1 cellular context compared by ENCODE assay signal in genomic region chr12:74170645-74171477, GRCh38.
TF ChIP-seq lines count a peak whose summit lies in the region.

No MANE protein-coding gene starts in this region.

TF ChIP-seq in K562, 482 proteins besides CTCF, POLR2A, EP300 and RAD21 (continued from another document and continues in another):
- TF ChIP-seq ETS1 (conservative IDR thresholded peaks at IDR 0.05; ENCODE audit: control insufficient read depth, low read depth, low read length) (no peak), RAD51 (IDR thresholded peaks at IDR 0.05; ENCODE audit: borderline replicate concordance, low read depth) (no peak), SP1 (CRISPR knock-in tag; IDR thresholded peaks at IDR 0.05) (no peak), MIER1 (IDR thresholded peaks at IDR 0.05; ENCODE audit: low read depth) (no peak), ZNF121 (CRISPR knock-in tag; conservative IDR thresholded peaks at IDR 0.05) (no peak), MCM2 (IDR thresholded peaks at IDR 0.05; ENCODE audit: low read depth) (no peak), XRCC3 (IDR thresholded peaks at IDR 0.05) (no peak), SPI1 (IDR thresholded peaks at IDR 0.05; ENCODE audit: borderline replicate concordance, low read depth, low read length) (peak; percentile 74; the same call in 1 of the 2 replicates), TFAM (CRISPR knock-in tag; conservative IDR thresholded peaks at IDR 0.05) (no peak), ZNF184 (CRISPR knock-in tag; IDR thresholded peaks at IDR 0.05) (no peak), XRCC4 (IDR thresholded peaks at IDR 0.05; ENCODE audit: extremely low read depth, insufficient read depth, insufficient read length) (no peak), FOXA1 (IDR thresholded peaks at IDR 0.05; ENCODE audit: borderline replicate concordance) (no peak), ZBED1 (IDR thresholded peaks at IDR 0.05) (0 out of 2 replicates have a peak, but pooled peaks have one; percentile 29), PPARD (CRISPR knock-in tag; IDR thresholded peaks at IDR 0.05) (no peak), SMARCE1 (IDR thresholded peaks at IDR 0.05) (no peak), ARHGAP35 (IDR thresholded peaks at IDR 0.05; ENCODE audit: partially characterized antibody) (no peak), SREBF2 (CRISPR knock-in tag; IDR thresholded peaks at IDR 0.05) (no peak), MTA2 (IDR thresholded peaks at IDR 0.05; ENCODE audit: low read depth) (no peak), ZNF124 (CRISPR knock-in tag; IDR thresholded peaks at IDR 0.05) (no peak), DDX20 (tag; IDR thresholded peaks at IDR 0.05; ENCODE audit: low read depth) (no peak), KAT7 (CRISPR knock-in tag; IDR thresholded peaks at IDR 0.05; ENCODE audit: borderline replicate concordance) (peak; percentile 86), RBBP5 (IDR thresholded peaks at IDR 0.05; ENCODE audit: borderline replicate concordance, insufficient read depth, low read length, poor library complexity, severe bottlenecking) (peak; percentile 64), TCF3 (CRISPR knock-in tag; IDR thresholded peaks at IDR 0.05) (no peak), ZNF444 (CRISPR knock-in tag; IDR thresholded peaks at IDR 0.05) (no peak), CSDE1 (IDR thresholded peaks at IDR 0.05) (no peak), TOE1 (IDR thresholded peaks at IDR 0.05; ENCODE audit: borderline replicate concordance) (no peak), TOE1 (CRISPR knock-in tag; IDR thresholded peaks at IDR 0.05; ENCODE audit: borderline replicate concordance, low read depth) (no peak), NELFE (IDR thresholded peaks at IDR 0.05; ENCODE audit: insufficient read depth, insufficient read length) (no peak), SREBF1 (IDR thresholded peaks at IDR 0.05; ENCODE audit: borderline replicate concordance, low read depth, low read length) (no peak), HNRNPLL (IDR thresholded peaks at IDR 0.05; ENCODE audit: low read depth, low read length, poor library complexity, severe bottlenecking) (no peak), ILK (tag; IDR thresholded peaks at IDR 0.05; ENCODE audit: borderline replicate concordance, low read depth) (no peak), CBFA2T3 (IDR thresholded peaks at IDR 0.05) (no peak), ARNT (IDR thresholded peaks at IDR 0.05) (no peak), GTF2B (IDR thresholded peaks at IDR 0.05; ENCODE audit: extremely low read depth, insufficient read length) (no peak), ZNF143 (CRISPR knock-in tag; IDR thresholded peaks at IDR 0.05) (no peak), ZNF395 (CRISPR knock-in tag; IDR thresholded peaks at IDR 0.05) (no peak), THAP7 (CRISPR knock-in tag; IDR thresholded peaks at IDR 0.05) (no peak), NCOA1 (IDR thresholded peaks at IDR 0.05; ENCODE audit: low read depth) (no peak), ZNF197 (CRISPR knock-in tag; IDR thresholded peaks at IDR 0.05; ENCODE audit: low read depth) (no peak), TRIM24 (IDR thresholded peaks at IDR 0.05) (no peak), MAFK (IDR thresholded peaks at IDR 0.05; ENCODE audit: low read length) (no peak), GATA2 (CRISPR knock-in tag; IDR thresholded peaks at IDR 0.05) (peak; percentile 50), HIVEP1 (CRISPR knock-in tag; IDR thresholded peaks at IDR 0.05) (no peak), MAFF (IDR thresholded peaks at IDR 0.05; ENCODE audit: low read length) (no peak), KLF1 (tag; IDR thresholded peaks at IDR 0.05) (no peak), MXI1 (IDR thresholded peaks at IDR 0.05; ENCODE audit: low read depth, low read length) (no peak), JUND (IDR thresholded peaks at IDR 0.05; ENCODE audit: borderline replicate concordance, low read depth, low read length) (no peak), JUND (tag; IDR thresholded peaks at IDR 0.05; ENCODE audit: borderline replicate concordance, low read depth, low read length) (no peak), ELF1 (tag; IDR thresholded peaks at IDR 0.05) (peak; percentile 40), ZNF41 (CRISPR knock-in tag; conservative IDR thresholded peaks at IDR 0.05) (no peak), TAL1 (IDR thresholded peaks at IDR 0.05) (no peak), BMI1 (IDR thresholded peaks at IDR 0.05; ENCODE audit: low read length) (no peak), NFIC (IDR thresholded peaks at IDR 0.05) (no peak), SIN3B (IDR thresholded peaks at IDR 0.05; ENCODE audit: low read depth) (no peak), KAT2B (IDR thresholded peaks at IDR 0.05; ENCODE audit: low read depth, low read length) (no peak), ADNP (tag; IDR thresholded peaks at IDR 0.05) (no peak; the same call in 1 of the 2 replicates), LARP7 (IDR thresholded peaks at IDR 0.05) (no peak), GTF2E2 (tag; IDR thresholded peaks at IDR 0.05) (no peak), PRPF4 (IDR thresholded peaks at IDR 0.05; ENCODE audit: insufficient read depth, low read depth, low read length, poor library complexity, severe bottlenecking) (no peak)
- TF ChIP-seq, protein P1, sequence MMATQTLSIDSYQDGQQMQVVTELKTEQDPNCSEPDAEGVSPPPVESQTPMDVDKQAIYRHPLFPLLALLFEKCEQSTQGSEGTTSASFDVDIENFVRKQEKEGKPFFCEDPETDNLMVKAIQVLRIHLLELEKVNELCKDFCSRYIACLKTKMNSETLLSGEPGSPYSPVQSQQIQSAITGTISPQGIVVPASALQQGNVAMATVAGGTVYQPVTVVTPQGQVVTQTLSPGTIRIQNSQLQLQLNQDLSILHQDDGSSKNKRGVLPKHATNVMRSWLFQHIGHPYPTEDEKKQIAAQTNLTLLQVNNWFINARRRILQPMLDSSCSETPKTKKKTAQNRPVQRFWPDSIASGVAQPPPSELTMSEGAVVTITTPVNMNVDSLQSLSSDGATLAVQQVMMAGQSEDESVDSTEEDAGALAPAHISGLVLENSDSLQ (IDR thresholded peaks at IDR 0.05), result no peak
- TF ChIP-seq, protein P2, sequence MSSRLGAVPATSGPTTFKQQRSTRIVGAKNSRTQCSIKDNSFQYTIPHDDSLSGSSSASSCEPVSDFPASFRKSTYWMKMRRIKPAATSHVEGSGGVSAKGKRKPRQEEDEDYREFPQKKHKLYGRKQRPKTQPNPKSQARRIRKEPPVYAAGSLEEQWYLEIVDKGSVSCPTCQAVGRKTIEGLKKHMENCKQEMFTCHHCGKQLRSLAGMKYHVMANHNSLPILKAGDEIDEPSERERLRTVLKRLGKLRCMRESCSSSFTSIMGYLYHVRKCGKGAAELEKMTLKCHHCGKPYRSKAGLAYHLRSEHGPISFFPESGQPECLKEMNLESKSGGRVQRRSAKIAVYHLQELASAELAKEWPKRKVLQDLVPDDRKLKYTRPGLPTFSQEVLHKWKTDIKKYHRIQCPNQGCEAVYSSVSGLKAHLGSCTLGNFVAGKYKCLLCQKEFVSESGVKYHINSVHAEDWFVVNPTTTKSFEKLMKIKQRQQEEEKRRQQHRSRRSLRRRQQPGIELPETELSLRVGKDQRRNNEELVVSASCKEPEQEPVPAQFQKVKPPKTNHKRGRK (tag; IDR thresholded peaks at IDR 0.05), result no peak
- TF ChIP-seq, protein P3, sequence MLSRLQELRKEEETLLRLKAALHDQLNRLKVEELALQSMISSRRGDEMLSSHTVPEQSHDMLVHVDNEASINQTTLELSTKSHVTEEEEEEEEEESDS (CRISPR knock-in tag; IDR thresholded peaks at IDR 0.05), result no peak
- TF ChIP-seq, protein P4, sequence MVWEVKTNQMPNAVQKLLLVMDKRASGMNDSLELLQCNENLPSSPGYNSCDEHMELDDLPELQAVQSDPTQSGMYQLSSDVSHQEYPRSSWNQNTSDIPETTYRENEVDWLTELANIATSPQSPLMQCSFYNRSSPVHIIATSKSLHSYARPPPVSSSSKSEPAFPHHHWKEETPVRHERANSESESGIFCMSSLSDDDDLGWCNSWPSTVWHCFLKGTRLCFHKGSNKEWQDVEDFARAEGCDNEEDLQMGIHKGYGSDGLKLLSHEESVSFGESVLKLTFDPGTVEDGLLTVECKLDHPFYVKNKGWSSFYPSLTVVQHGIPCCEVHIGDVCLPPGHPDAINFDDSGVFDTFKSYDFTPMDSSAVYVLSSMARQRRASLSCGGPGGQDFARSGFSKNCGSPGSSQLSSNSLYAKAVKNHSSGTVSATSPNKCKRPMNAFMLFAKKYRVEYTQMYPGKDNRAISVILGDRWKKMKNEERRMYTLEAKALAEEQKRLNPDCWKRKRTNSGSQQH (CRISPR knock-in tag; IDR thresholded peaks at IDR 0.05), result no peak
- TF ChIP-seq, protein P5, sequence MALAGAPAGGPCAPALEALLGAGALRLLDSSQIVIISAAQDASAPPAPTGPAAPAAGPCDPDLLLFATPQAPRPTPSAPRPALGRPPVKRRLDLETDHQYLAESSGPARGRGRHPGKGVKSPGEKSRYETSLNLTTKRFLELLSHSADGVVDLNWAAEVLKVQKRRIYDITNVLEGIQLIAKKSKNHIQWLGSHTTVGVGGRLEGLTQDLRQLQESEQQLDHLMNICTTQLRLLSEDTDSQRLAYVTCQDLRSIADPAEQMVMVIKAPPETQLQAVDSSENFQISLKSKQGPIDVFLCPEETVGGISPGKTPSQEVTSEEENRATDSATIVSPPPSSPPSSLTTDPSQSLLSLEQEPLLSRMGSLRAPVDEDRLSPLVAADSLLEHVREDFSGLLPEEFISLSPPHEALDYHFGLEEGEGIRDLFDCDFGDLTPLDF (CRISPR knock-in tag; IDR thresholded peaks at IDR 0.05), result no peak
- TF ChIP-seq, protein P6, sequence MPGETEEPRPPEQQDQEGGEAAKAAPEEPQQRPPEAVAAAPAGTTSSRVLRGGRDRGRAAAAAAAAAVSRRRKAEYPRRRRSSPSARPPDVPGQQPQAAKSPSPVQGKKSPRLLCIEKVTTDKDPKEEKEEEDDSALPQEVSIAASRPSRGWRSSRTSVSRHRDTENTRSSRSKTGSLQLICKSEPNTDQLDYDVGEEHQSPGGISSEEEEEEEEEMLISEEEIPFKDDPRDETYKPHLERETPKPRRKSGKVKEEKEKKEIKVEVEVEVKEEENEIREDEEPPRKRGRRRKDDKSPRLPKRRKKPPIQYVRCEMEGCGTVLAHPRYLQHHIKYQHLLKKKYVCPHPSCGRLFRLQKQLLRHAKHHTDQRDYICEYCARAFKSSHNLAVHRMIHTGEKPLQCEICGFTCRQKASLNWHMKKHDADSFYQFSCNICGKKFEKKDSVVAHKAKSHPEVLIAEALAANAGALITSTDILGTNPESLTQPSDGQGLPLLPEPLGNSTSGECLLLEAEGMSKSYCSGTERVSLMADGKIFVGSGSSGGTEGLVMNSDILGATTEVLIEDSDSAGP (CRISPR knock-in tag; IDR thresholded peaks at IDR 0.05), result peak; percentile 61; the same call in 1 of the 2 replicates
- TF ChIP-seq, protein P7, sequence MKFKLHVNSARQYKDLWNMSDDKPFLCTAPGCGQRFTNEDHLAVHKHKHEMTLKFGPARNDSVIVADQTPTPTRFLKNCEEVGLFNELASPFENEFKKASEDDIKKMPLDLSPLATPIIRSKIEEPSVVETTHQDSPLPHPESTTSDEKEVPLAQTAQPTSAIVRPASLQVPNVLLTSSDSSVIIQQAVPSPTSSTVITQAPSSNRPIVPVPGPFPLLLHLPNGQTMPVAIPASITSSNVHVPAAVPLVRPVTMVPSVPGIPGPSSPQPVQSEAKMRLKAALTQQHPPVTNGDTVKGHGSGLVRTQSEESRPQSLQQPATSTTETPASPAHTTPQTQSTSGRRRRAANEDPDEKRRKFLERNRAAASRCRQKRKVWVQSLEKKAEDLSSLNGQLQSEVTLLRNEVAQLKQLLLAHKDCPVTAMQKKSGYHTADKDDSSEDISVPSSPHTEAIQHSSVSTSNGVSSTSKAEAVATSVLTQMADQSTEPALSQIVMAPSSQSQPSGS (CRISPR knock-in tag; IDR thresholded peaks at IDR 0.05), result no peak
- TF ChIP-seq, protein P8, sequence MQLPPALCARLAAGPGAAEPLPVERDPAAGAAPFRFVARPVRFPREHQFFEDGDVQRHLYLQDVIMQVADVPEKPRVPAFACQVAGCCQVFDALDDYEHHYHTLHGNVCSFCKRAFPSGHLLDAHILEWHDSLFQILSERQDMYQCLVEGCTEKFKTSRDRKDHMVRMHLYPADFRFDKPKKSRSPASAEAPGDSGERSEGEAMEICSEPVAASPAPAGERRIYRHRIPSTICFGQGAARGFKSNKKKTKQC (CRISPR knock-in tag; IDR thresholded peaks at IDR 0.05), result 0 out of 2 replicates have a peak, but pooled peaks have one; percentile 32
